ENCODE assay signal across 14 cellular contexts in the genomic region with DNA sequence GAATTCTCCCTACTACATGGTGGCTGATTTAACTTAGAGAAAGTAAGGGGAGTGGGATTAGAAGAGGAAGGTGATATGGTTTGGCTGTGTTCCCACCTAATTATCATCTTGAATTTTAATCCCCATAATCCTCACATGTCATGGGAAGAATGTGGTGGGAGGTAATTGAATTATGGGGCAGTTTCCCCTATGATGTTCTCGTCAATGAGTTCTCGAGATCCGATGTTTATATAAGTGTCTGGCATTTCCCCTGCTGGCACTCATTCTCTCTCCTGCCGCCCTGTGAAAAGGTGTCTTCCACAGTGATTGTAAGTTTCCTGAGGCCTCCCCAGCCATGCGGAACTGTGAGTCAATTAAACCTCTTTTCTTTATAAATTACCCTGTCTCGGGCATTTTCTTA.
A peak's percentile ranks its signal among the peaks of the same experiment; 100 is the strongest.
DNase-seq lines count a peak whose midpoint lies in the region; ATAC-seq and TF ChIP-seq lines count a peak whose summit lies in the region.
"Had no signal": no experiment of that assay in that cellular context is flagged by ENCODE, and none has a peak within 500 bp of the region (broad histone marks: within the 10 kb centered on the region; RNA-seq: fewer than 3 reads in every experiment).

No MANE protein-coding gene starts in this region.

- intact Hi-C loops in A673 (cut with micrococcal nuclease; ENCODE audit: unreplicated experiment), result no loop called here

- ATAC-seq in WTC11 (no peak), HG03571 (IDR thresholded peaks at IDR 0.05; ENCODE audit: unreplicated experiment) (no peak)
- ATAC-seq in activated T-cell treated with anti-CD3 and anti-CD28 coated beads, Interleukin-2, amount 50 U/mL, for 4 hours, result no peak
- ATAC-seq: HCT116 had no signal

- H3K4me1 Mint-ChIP-seq in WTC11 (peaks cover 22% of the 10 kb centered on the region), mesothelial cell of epicardium (peaks cover 21% of the 10 kb centered on the region)
- H3K4me1 Mint-ChIP-seq in activated T-cell treated with anti-CD3 and anti-CD28 coated beads, Interleukin-2, amount 50 U/mL, for 4 hours (ENCODE audit: low read depth), result peaks cover 11% of the 10 kb centered on the region

- H3K27ac ChIP-seq in A673 (ENCODE audit: low read depth, low read length, poor library complexity, severe bottlenecking), result no peak overlapping the region
- H3K27ac ChIP-seq: BLaER1 treated with 17β-estradiol and CSF1 and Interleukin-3, amounts not matched to agents 10 nM and 100 nM had no signal

- POLR2A ChIA-PET in A673 (lab: Charles Lee; ENCODE audit: low non-redundant PET) (no interaction called here), WTC11 (lab: Charles Lee) (no interaction called here)

- peak overlapping the region; percentile 15; the same call in 1 of the 2 replicates for H3K27ac Mint-ChIP-seq in WTC11
- peak overlapping the region; percentile 13 for H3K27ac Mint-ChIP-seq in mesothelial cell of epicardium

- no peak overlapping the region for H3K4me3 ChIP-seq in A673 (ENCODE audit: low read depth, low read length, poor library complexity, severe bottlenecking)
- H3K4me3 ChIP-seq: BLaER1 treated with 17β-estradiol and CSF1 and Interleukin-3, amounts not matched to agents 10 nM and 100 nM had no signal

- H3K9me3 Mint-ChIP-seq in WTC11, result peaks cover 2% of the 10 kb centered on the region; the same call in 1 of the 2 replicates
- peaks cover 10% of the 10 kb centered on the region for H3K9me3 Mint-ChIP-seq in mesothelial cell of epicardium
- no peaks in the 10 kb centered on the region for H3K9me3 Mint-ChIP-seq in activated T-cell treated with anti-CD3 and anti-CD28 coated beads, Interleukin-2, amount 50 U/mL, for 4 hours

- H3K4me3 Mint-ChIP-seq in WTC11, result no peak overlapping the region
- no peak overlapping the region for H3K4me3 Mint-ChIP-seq in mesothelial cell of epicardium
- H3K4me3 Mint-ChIP-seq in activated T-cell treated with anti-CD3 and anti-CD28 coated beads, Interleukin-2, amount 50 U/mL, for 4 hours, result no peak overlapping the region

- DNase-seq in A673 (ENCODE audit: low spot score) (peak; percentile 90), NCI-H524 (lab: John Stamatoyannopoulos, UW) (peak; percentile 86 to 95), WTC11 (ENCODE audit: low spot score) (no peak), mesothelial cell of epicardium (ENCODE audit: low spot score in 2 of 2, unreplicated experiment in 2 of 2) (no peak), T1000 (lab: John Stamatoyannopoulos, UW) (no peak)
- no peak for DNase-seq in activated T-cell treated with anti-CD3 and anti-CD28 coated beads, Interleukin-2, amount 50 U/mL, for 4 hours
- DNase-seq: 8988T; ACHN; CD4-positive, CD25-positive, alpha-beta regulatory T cell; DMS 273 treated with DMSO at 0.1 percent for 48 hours; IMR-90 had no signal

- no peaks in the 10 kb centered on the region for H3K9me3 ChIP-seq in A673 (ENCODE audit: low read depth, low read length, poor library complexity, severe bottlenecking)
- H3K9me3 ChIP-seq: BLaER1 treated with 17β-estradiol and CSF1 and Interleukin-3, amounts not matched to agents 10 nM and 100 nM had no signal

- H3K27me3 Mint-ChIP-seq in WTC11 (ENCODE audit: low read depth) (no peaks in the 10 kb centered on the region), mesothelial cell of epicardium (ENCODE audit: low read depth) (no peaks in the 10 kb centered on the region)
- H3K27me3 Mint-ChIP-seq in activated T-cell treated with anti-CD3 and anti-CD28 coated beads, Interleukin-2, amount 50 U/mL, for 4 hours (ENCODE audit: low read depth), result no peaks in the 10 kb centered on the region
- H3K27me3 Mint-ChIP-seq: CD4-positive, CD25-positive, alpha-beta regulatory T cell had no signal

- H3K27me3 ChIP-seq in A673 (replicated peaks; ENCODE audit: insufficient read depth, low read depth, low read length, poor library complexity), result no peaks in the 10 kb centered on the region
- H3K27me3 ChIP-seq: BLaER1 treated with 17β-estradiol and CSF1 and Interleukin-3, amounts not matched to agents 10 nM and 100 nM had no signal

- TF ChIP-seq CTCF in A673 (conservative IDR thresholded peaks at IDR 0.05; ENCODE audit: low read depth, low read length), result no peak
- TF ChIP-seq CTCF in WTC11 (IDR thresholded peaks at IDR 0.05), result no peak
- no peak for TF ChIP-seq CTCF in mesothelial cell of epicardium (IDR thresholded peaks at IDR 0.05; ENCODE audit: unreplicated experiment)

- H3K4me1 ChIP-seq in A673 (ENCODE audit: insufficient read depth, low read length, poor library complexity, severe bottlenecking), result peaks cover 6% of the 10 kb centered on the region

- H3K36me3 ChIP-seq in A673 (ENCODE audit: insufficient read depth, low read length, poor library complexity, severe bottlenecking), result no peaks in the 10 kb centered on the region
- H3K36me3 ChIP-seq: BLaER1 treated with 17β-estradiol and CSF1 and Interleukin-3, amounts not matched to agents 10 nM and 100 nM had no signal

- BruUV-seq in A673 (replicated peaks; lab: Mats Ljungman, UMichigan), result no TSS peak

- 0 out of 2 replicates have a peak, but pooled peaks cover 2% of the 10 kb centered on the region for H3K36me3 Mint-ChIP-seq in WTC11
- no peaks in the 10 kb centered on the region for H3K36me3 Mint-ChIP-seq in mesothelial cell of epicardium
- no peaks in the 10 kb centered on the region for H3K36me3 Mint-ChIP-seq in activated T-cell treated with anti-CD3 and anti-CD28 coated beads, Interleukin-2, amount 50 U/mL, for 4 hours (ENCODE audit: insufficient read depth)
- H3K36me3 Mint-ChIP-seq: CD4-positive, CD25-positive, alpha-beta regulatory T cell had no signal

- CTCF ChIA-PET in A673 (lab: Charles Lee) (no interaction called here), WTC11 (lab: Charles Lee) (no interaction called here)

TF ChIP-seq in WTC11, 78 proteins besides CTCF, POLR2A, EP300 and RAD21:
- TF ChIP-seq RORB (CRISPR knock-in tag; IDR thresholded peaks at IDR 0.05) (no peak), ZNF121 (CRISPR knock-in tag; IDR thresholded peaks at IDR 0.05) (no peak), NFYB (CRISPR knock-in tag; conservative IDR thresholded peaks at IDR 0.05; ENCODE audit: low read depth) (no peak), ETV6 (CRISPR knock-in tag; IDR thresholded peaks at IDR 0.05) (no peak), TEAD4 (CRISPR knock-in tag; IDR thresholded peaks at IDR 0.05) (no peak)
- TF ChIP-seq, protein P1, sequence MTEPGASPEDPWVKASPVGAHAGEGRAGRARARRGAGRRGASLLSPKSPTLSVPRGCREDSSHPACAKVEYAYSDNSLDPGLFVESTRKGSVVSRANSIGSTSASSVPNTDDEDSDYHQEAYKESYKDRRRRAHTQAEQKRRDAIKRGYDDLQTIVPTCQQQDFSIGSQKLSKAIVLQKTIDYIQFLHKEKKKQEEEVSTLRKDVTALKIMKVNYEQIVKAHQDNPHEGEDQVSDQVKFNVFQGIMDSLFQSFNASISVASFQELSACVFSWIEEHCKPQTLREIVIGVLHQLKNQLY (CRISPR knock-in tag; IDR thresholded peaks at IDR 0.05), result no peak

Comparison
In these comparisons a context has a peak if more than half of its experiments do, and no peak if none do; other contexts are left out.
1. DNase-seq: peak in A673 (single experiment) and NCI-H524 (2 of 2); none in WTC11 (single experiment), mesothelial cell of epicardium (0 of 2), T1000 (single experiment) and activated T-cell treated with anti-CD3 and anti-CD28 coated beads, Interleukin-2, amount 50 U/mL, for 4 hours (single experiment).